1 cellular context compared by ENCODE assay signal in genomic region chr6:35522660-35523658, GRCh38.
A peak's percentile ranks its signal among the peaks of the same experiment; 100 is the strongest.
TF ChIP-seq lines count a peak whose summit lies in the region.

No MANE protein-coding gene starts in this region.

TF ChIP-seq in WTC11, 78 proteins besides CTCF, POLR2A, EP300 and RAD21 (continued from another document):
- TF ChIP-seq ARID4B (CRISPR knock-in tag; IDR thresholded peaks at IDR 0.05; ENCODE audit: borderline replicate concordance) (no peak), ESRRA (CRISPR knock-in tag; IDR thresholded peaks at IDR 0.05; ENCODE audit: borderline replicate concordance) (no peak), E2F5 (CRISPR knock-in tag; IDR thresholded peaks at IDR 0.05) (no peak), PRRX2 (CRISPR knock-in tag; IDR thresholded peaks at IDR 0.05) (no peak), ZNF121 (CRISPR knock-in tag; IDR thresholded peaks at IDR 0.05) (no peak), CREM (CRISPR knock-in tag; IDR thresholded peaks at IDR 0.05) (no peak), KAT7 (CRISPR knock-in tag; IDR thresholded peaks at IDR 0.05; ENCODE audit: borderline replicate concordance) (no peak), FOXP4 (CRISPR knock-in tag; IDR thresholded peaks at IDR 0.05) (no peak), HMGA2 (CRISPR knock-in tag; IDR thresholded peaks at IDR 0.05) (no peak), ZNF232 (CRISPR knock-in tag; IDR thresholded peaks at IDR 0.05) (0 out of 2 replicates have a peak, but pooled peaks have one; percentile 54), ATF2 (CRISPR knock-in tag; IDR thresholded peaks at IDR 0.05; ENCODE audit: borderline replicate concordance, low read depth) (no peak), JUN (CRISPR knock-in tag; IDR thresholded peaks at IDR 0.05) (no peak), GTF2I (CRISPR knock-in tag; conservative IDR thresholded peaks at IDR 0.05) (no peak), AR (CRISPR knock-in tag; IDR thresholded peaks at IDR 0.05) (no peak), OVOL2 (CRISPR knock-in tag; IDR thresholded peaks at IDR 0.05; ENCODE audit: borderline replicate concordance) (no peak), ZNF263 (CRISPR knock-in tag; IDR thresholded peaks at IDR 0.05; ENCODE audit: low read depth) (no peak), ATF1 (CRISPR knock-in tag; IDR thresholded peaks at IDR 0.05) (no peak), ATF3 (CRISPR knock-in tag; conservative IDR thresholded peaks at IDR 0.05) (no peak), MAX (CRISPR knock-in tag; IDR thresholded peaks at IDR 0.05) (0 out of 2 replicates have a peak, but pooled peaks have one; percentile 24), GABPB1 (CRISPR knock-in tag; IDR thresholded peaks at IDR 0.05) (peak; percentile 12; the same call in 1 of the 2 replicates), FOXP1 (CRISPR knock-in tag; IDR thresholded peaks at IDR 0.05; ENCODE audit: borderline replicate concordance) (no peak)
